Comparison of ENCODE assay signal across 1 cellular context in genomic region chr7:30206942-30207341, GRCh38.
TF ChIP-seq lines count a peak whose summit lies in the region.

No MANE protein-coding gene starts in this region.

TF ChIP-seq in H1, 55 proteins besides CTCF, POLR2A, EP300 and RAD21:
- TF ChIP-seq MAX (IDR thresholded peaks at IDR 0.05) (no peak), ASH2L (IDR thresholded peaks at IDR 0.05; ENCODE audit: low read length) (no peak), TAF7 (optimal IDR thresholded peaks at IDR 0.05; ENCODE audit: borderline replicate concordance, low read depth, low read length) (no peak), CHD2 (IDR thresholded peaks at IDR 0.05; ENCODE audit: low read length) (no peak), CBX8 (IDR thresholded peaks at IDR 0.05; ENCODE audit: borderline replicate concordance, low read depth, low read length) (no peak), TBP (IDR thresholded peaks at IDR 0.05; ENCODE audit: low read depth, low read length) (no peak)
